ENCODE assay signal across 8 cellular contexts in the genomic region with DNA sequence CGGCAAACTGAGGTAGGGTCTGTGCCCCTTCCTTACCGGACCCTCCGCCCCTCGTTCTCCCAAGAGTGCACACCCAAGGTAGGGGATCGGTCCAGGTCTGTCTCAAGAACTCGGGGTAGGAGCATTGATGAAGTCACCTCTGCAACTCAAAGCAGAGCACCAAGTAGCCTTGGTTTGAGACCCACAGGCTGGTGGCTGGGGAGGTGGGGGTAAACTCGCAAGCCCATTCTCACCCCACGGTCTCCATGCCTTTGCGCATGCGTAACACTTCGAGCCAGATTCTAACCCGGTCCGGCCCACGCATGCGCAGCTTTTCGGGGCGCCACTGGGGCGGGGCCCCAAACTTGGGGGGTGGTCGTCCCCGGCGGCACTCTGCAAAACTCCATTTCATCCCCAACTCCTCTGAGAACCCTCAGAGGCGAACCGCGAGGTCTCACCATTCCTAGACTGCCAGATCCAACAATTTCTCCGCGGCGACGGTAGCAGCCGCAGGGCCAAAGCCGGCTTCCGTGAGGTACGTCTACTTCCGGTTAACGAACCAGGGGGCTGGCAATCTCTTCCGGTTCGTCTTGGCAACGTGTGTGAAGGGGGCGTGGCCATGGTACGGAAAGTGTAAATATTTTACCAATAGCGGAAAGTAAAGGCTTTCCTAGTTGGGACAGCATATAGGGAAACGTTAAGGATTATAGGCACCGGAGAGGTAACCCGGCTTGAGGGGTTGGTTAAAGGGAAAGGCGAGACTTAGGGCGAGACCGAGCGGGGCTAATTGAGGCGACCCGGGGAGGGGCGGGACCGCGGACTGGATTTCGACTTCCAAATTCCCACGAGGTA. TPM values are rescaled to one million over a fixed set of nuclear protein-coding genes. Genes with fewer than 3 reads are reported as not detected.
A peak's percentile ranks its signal among the peaks of the same experiment; 100 is the strongest.
DNase-seq lines count a peak whose midpoint lies in the region; ATAC-seq and TF ChIP-seq lines count a peak whose summit lies in the region.

A gene with protein sequence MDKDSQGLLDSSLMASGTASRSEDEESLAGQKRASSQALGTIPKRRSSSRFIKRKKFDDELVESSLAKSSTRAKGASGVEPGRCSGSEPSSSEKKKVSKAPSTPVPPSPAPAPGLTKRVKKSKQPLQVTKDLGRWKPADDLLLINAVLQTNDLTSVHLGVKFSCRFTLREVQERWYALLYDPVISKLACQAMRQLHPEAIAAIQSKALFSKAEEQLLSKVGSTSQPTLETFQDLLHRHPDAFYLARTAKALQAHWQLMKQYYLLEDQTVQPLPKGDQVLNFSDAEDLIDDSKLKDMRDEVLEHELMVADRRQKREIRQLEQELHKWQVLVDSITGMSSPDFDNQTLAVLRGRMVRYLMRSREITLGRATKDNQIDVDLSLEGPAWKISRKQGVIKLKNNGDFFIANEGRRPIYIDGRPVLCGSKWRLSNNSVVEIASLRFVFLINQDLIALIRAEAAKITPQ (minus strand): TSS at position 532 of the 831 bp plus-strand sequence. CDS start 1,411 bp downstream, outside the sequence.

- H3K4me3 Mint-ChIP-seq in CD4-positive, alpha-beta T cell: peak within 1 kb of the TSS; percentile 97

- H3K4me1 ChIP-seq in effector memory CD4-positive, alpha-beta T cell (ENCODE audit: control insufficient read depth, insufficient read depth, low read length, poor library complexity, severe bottlenecking): peaks cover 38% of the 10 kb centered on the region

- peak; percentile 82 to 89 (median 86) for DNase-seq in CD4-positive, alpha-beta T cell
- DNase-seq in HS-27A (ENCODE audit: low read depth) (peak; percentile 82), NK-92 (lab: John Stamatoyannopoulos, UW; ENCODE audit: unreplicated experiment) (peak; percentile 41), medulla oblongata (ENCODE audit: extremely low spot score) (peak; percentile 95)
- peak; percentile 96 for DNase-seq in activated CD8-positive, alpha-beta memory T cell treated with anti-CD3 and anti-CD28 coated beads for 24 hours
- peak; percentile 81 to 87 (median 82) for DNase-seq in effector memory CD4-positive, alpha-beta T cell
- peak; percentile 86 for DNase-seq in stimulated activated CD8-positive, alpha-beta memory T cell treated with anti-CD3 and anti-CD28 coated beads, Interleukin-12 subunit alpha, Interleukin-12 subunit beta, amount 100 ng/mL, for 1 hour (ENCODE audit: low read depth)

- peak within 1 kb of the TSS; percentile 84 for H3K4me3 ChIP-seq in effector memory CD4-positive, alpha-beta T cell (ENCODE audit: insufficient read depth, low read depth, low read length, poor library complexity, severe bottlenecking)

- no peaks in the 10 kb centered on the region for H3K9me3 Mint-ChIP-seq in CD4-positive, alpha-beta T cell

- H3K27me3 Mint-ChIP-seq in CD4-positive, alpha-beta T cell: no peaks in the 10 kb centered on the region

- no peaks in the 10 kb centered on the region for H3K27me3 ChIP-seq in CD4-positive, alpha-beta T cell (ENCODE audit: control insufficient read depth, insufficient read depth, low read length)
- H3K27me3 ChIP-seq in effector memory CD4-positive, alpha-beta T cell (replicated peaks; ENCODE audit: control insufficient read depth, insufficient read depth, low read length, poor library complexity, severe bottlenecking): no peaks in the 10 kb centered on the region

- POLR2A ChIA-PET in CD4-positive, alpha-beta T cell (lab: Charles Lee): interaction anchor here (0.7 to 2.7 kb wide), 5 partner anchors 14 to 224 kb away, joined by 3 to 23 read pairs (median 6); a partner anchor contains a TSS

- H3K27ac Mint-ChIP-seq in CD4-positive, alpha-beta T cell: peak within 1 kb of the TSS; percentile 99

- H3K9me3 ChIP-seq in CD4-positive, alpha-beta T cell (ENCODE audit: control insufficient read depth, low read length): no peaks in the 10 kb centered on the region
- H3K9me3 ChIP-seq in effector memory CD4-positive, alpha-beta T cell (ENCODE audit: control insufficient read depth, low read length): no peaks in the 10 kb centered on the region

- CTCF ChIA-PET in CD4-positive, alpha-beta T cell (lab: Charles Lee): interaction anchor here (0.8 to 0.9 kb wide), 2 partner anchors 13 to 55 kb away, joined by 3 to 5 read pairs; no protein-coding TSS in a partner anchor

- ATAC-seq in CD4-positive, alpha-beta T cell (ENCODE audit: poor library complexity): peak; percentile 85
- peak; percentile 83 for ATAC-seq in GM19455 (IDR thresholded peaks at IDR 0.05; ENCODE audit: unreplicated experiment)

- intact Hi-C loops in CD4-positive, alpha-beta T cell (cut with DNase I, micrococcal nuclease): loop anchor here (1.0 to 5.0 kb wide), 3 partner anchors 55 to 174 kb away; a partner anchor contains a TSS

- H3K36me3 Mint-ChIP-seq in CD4-positive, alpha-beta T cell (ENCODE audit: low read depth): peaks cover 47% of the 10 kb centered on the region

- peaks cover 71% of the 10 kb centered on the region for H3K4me1 Mint-ChIP-seq in CD4-positive, alpha-beta T cell (ENCODE audit: low read depth)

- TF ChIP-seq CTCF in CD4-positive, alpha-beta T cell (IDR thresholded peaks at IDR 0.05): no peak

- peaks cover 21% of the 10 kb centered on the region for H3K36me3 ChIP-seq in effector memory CD4-positive, alpha-beta T cell (ENCODE audit: control insufficient read depth, insufficient read depth, low read length)

- H3K27ac ChIP-seq in CD4-positive, alpha-beta T cell (ENCODE audit: low read depth, low read length): peak within 1 kb of the TSS; percentile 93
- H3K27ac ChIP-seq in effector memory CD4-positive, alpha-beta T cell (ENCODE audit: insufficient read depth, low read length, poor library complexity, severe bottlenecking): peak within 1 kb of the TSS; percentile 96

RNA-seq across cellular contexts. Expression of the gene that starts here (rescaled TPM):
- total RNA-seq in CD4-positive, alpha-beta T cell: 10 to 100 TPM; 49.0 to 56.4 TPM

Comparison
In these comparisons a context has a peak if more than half of its experiments do, and no peak if none do; other contexts are left out.
1. Peak in every context shown above with its lines: DNase-seq, ATAC-seq, H3K4me3 ChIP-seq and H3K27ac ChIP-seq.
2. DNase-seq: peak in every context shown above with its lines; median percentile 96 in activated CD8-positive, alpha-beta memory T cell treated with anti-CD3 and anti-CD28 coated beads for 24 hours; 95 in medulla oblongata; 86 in stimulated activated CD8-positive, alpha-beta memory T cell treated with anti-CD3 and anti-CD28 coated beads, Interleukin-12 subunit alpha, Interleukin-12 subunit beta, amount 100 ng/mL, for 1 hour; 86 in CD4-positive, alpha-beta T cell; 82 in HS-27A; 82 in effector memory CD4-positive, alpha-beta T cell; 41 in NK-92.